In genomic region chr5:6553986-6554385, GRCh38 we compare ENCODE assay signal across 23 cellular contexts.
DNase-seq lines count a peak whose midpoint lies in the region; ATAC-seq and TF ChIP-seq lines count a peak whose summit lies in the region.
"Had no signal": no experiment of that assay in that cellular context is flagged by ENCODE, and none has a peak within 500 bp of the region (broad histone marks: within the 10 kb centered on the region; RNA-seq: fewer than 3 reads in every experiment).

No MANE protein-coding gene starts in this region.

- peak overlapping the region; percentile 47 for H3K14ac ChIP-seq in neuronal stem cell (ENCODE audit: low read length)

- H3K27me3 ChIP-seq in right atrium auricular region: no peaks in the 10 kb centered on the region
- H3K27me3 ChIP-seq in right cardiac atrium (ENCODE audit: control insufficient read depth, insufficient read depth): no peaks in the 10 kb centered on the region
- H3K27me3 ChIP-seq in neuronal stem cell (ENCODE audit: control insufficient read depth in 3 of 3, insufficient read depth in 3 of 3, low read depth in 1 of 3, low read length in 3 of 3): no peaks in the 10 kb centered on the region
- H3K27me3 ChIP-seq: BE2C; BLaER1 treated with 17β-estradiol and CSF1 and Interleukin-3, amounts not matched to agents 10 nM and 100 nM had no signal

- no peak for ATAC-seq in right cardiac atrium
- ATAC-seq in HG03280 (IDR thresholded peaks at IDR 0.05; ENCODE audit: unreplicated experiment): no peak
- no peak for ATAC-seq in T-helper 17 cell
- ATAC-seq: A549, GM23338, HCT116 had no signal

- H3K79me1 ChIP-seq in neuronal stem cell (ENCODE audit: low read depth, low read length): no peaks in the 10 kb centered on the region

- peak overlapping the region; percentile 64 for H3K18ac ChIP-seq in neuronal stem cell (ENCODE audit: low read length)

- no peak overlapping the region for H3K27ac Mint-ChIP-seq in T-helper 17 cell
- H3K27ac Mint-ChIP-seq: CD14-positive monocyte; CD4-positive, alpha-beta T cell; CD8-positive, alpha-beta memory T cell; GM23338; H9 had no signal

- H3K4me1 Mint-ChIP-seq in T-helper 17 cell: peaks cover 3% of the 10 kb centered on the region
- H3K4me1 Mint-ChIP-seq: CD14-positive monocyte; CD8-positive, alpha-beta memory T cell; GM23338; H9 had no signal

- H2BK120ac ChIP-seq in neuronal stem cell (ENCODE audit: low read depth, low read length): no peak overlapping the region

- H3K4me2 ChIP-seq in neuronal stem cell (ENCODE audit: insufficient read depth, low read length, poor library complexity, severe bottlenecking): no peak overlapping the region
- H3K4me2 ChIP-seq: A549; BLaER1 treated with 17β-estradiol and CSF1 and Interleukin-3, amounts not matched to agents 10 nM and 100 nM; GM23338 had no signal

- H3K4me1 ChIP-seq in right atrium auricular region (no peaks in the 10 kb centered on the region), right cardiac atrium (ENCODE audit: control insufficient read depth, insufficient read depth, low read length) (no peaks in the 10 kb centered on the region), neuronal stem cell (ENCODE audit: control insufficient read depth in 2 of 2, insufficient read depth in 1 of 2, low read depth in 1 of 2, low read length in 2 of 2) (no peaks in the 10 kb centered on the region)
- H3K4me1 ChIP-seq: A549; BE2C; BLaER1 treated with 17β-estradiol and CSF1 and Interleukin-3, amounts not matched to agents 10 nM and 100 nM had no signal

- no peak overlapping the region for H2BK15ac ChIP-seq in neuronal stem cell (ENCODE audit: low read length)

- no peak for TF ChIP-seq CTCF in right atrium auricular region (IDR thresholded peaks at IDR 0.05)

- H4K8ac ChIP-seq in neuronal stem cell (ENCODE audit: low read depth, low read length): no peak overlapping the region

- 80% methylated on average over 11 of the region's 11 CpGs for WGBS in right cardiac atrium
- no CpG with 5 or more reads among the region's 11 CpGs for WGBS in neuronal stem cell (ENCODE audit: extremely low coverage in 2 of 2, insufficient read length in 2 of 2, insufficient replicate concordance in 1 of 2), 2 donors

- no peaks in the 10 kb centered on the region for H3K9me3 ChIP-seq in right atrium auricular region
- H3K9me3 ChIP-seq in right cardiac atrium (ENCODE audit: control insufficient read depth, low read length): peaks cover 2% of the 10 kb centered on the region
- peaks cover under 1 to 15% of the 10 kb centered on the region in 2 donors for H3K9me3 ChIP-seq in neuronal stem cell (replicated peaks in 1 of 2; ENCODE audit: control insufficient read depth in 2 of 2, insufficient read depth in 1 of 2, low read depth in 1 of 2, low read length in 2 of 2)
- H3K9me3 ChIP-seq in T-helper 17 cell (ENCODE audit: control insufficient read depth, low read length, poor library complexity, severe bottlenecking): no peaks in the 10 kb centered on the region

- no peak overlapping the region for H2AFZ ChIP-seq in neuronal stem cell (ENCODE audit: low read length)
- H2AFZ ChIP-seq: GM23338 had no signal

- H3K23ac ChIP-seq in neuronal stem cell (ENCODE audit: low read depth, low read length, poor library complexity): no peak overlapping the region

- H3K36me3 ChIP-seq in right atrium auricular region (no peaks in the 10 kb centered on the region), neuronal stem cell (replicated peaks in 1 of 2; ENCODE audit: control insufficient read depth in 2 of 2, insufficient read depth in 2 of 2, low read length in 2 of 2) (no peaks in the 10 kb centered on the region)
- H3K36me3 ChIP-seq: BE2C; BLaER1 treated with 17β-estradiol and CSF1 and Interleukin-3, amounts not matched to agents 10 nM and 100 nM had no signal

- intact Hi-C loops in right cardiac atrium (cut with DNase I): no loop called here

- H3K4me3 Mint-ChIP-seq in T-helper 17 cell: no peak overlapping the region
- H3K4me3 Mint-ChIP-seq: CD14-positive monocyte; CD4-positive, alpha-beta T cell; CD8-positive, alpha-beta memory T cell; GM23338; H9 had no signal

- H3K27me3 Mint-ChIP-seq in T-helper 17 cell: peaks cover 61% of the 10 kb centered on the region

- no peak overlapping the region for H2BK12ac ChIP-seq in neuronal stem cell (ENCODE audit: low read length)

- no peak overlapping the region for H3K4ac ChIP-seq in neuronal stem cell (ENCODE audit: low read length)

- no peak overlapping the region for H3K9ac ChIP-seq in neuronal stem cell (ENCODE audit: low read depth, low read length, poor library complexity)
- H3K9ac ChIP-seq: BLaER1 treated with 17β-estradiol and CSF1 and Interleukin-3, amounts not matched to agents 10 nM and 100 nM had no signal

- H4K91ac ChIP-seq in neuronal stem cell (ENCODE audit: low read depth, low read length, poor library complexity): no peak overlapping the region

- H2BK5ac ChIP-seq in neuronal stem cell (ENCODE audit: low read length): no peak overlapping the region

- no peak overlapping the region for H3K4me3 ChIP-seq in right atrium auricular region
- no peak overlapping the region for H3K4me3 ChIP-seq in right cardiac atrium (ENCODE audit: low read length)
- H3K4me3 ChIP-seq in neuronal stem cell (ENCODE audit: low read length in 2 of 2): no peak overlapping the region
- H3K4me3 ChIP-seq: A549; BLaER1 treated with 17β-estradiol and CSF1 and Interleukin-3, amounts not matched to agents 10 nM and 100 nM; GM23338 had no signal

- H3K27ac ChIP-seq in right atrium auricular region (no peak overlapping the region), right cardiac atrium (ENCODE audit: low read length) (no peak overlapping the region), neuronal stem cell (replicated peaks; ENCODE audit: low read length) (no peak overlapping the region)
- H3K27ac ChIP-seq: A549; BLaER1 treated with 17β-estradiol and CSF1 and Interleukin-3, amounts not matched to agents 10 nM and 100 nM had no signal

- H3K36me3 Mint-ChIP-seq in T-helper 17 cell (ENCODE audit: low read depth): no peaks in the 10 kb centered on the region
- H3K36me3 Mint-ChIP-seq: CD14-positive monocyte; CD8-positive, alpha-beta memory T cell had no signal

- DNase-seq in right atrium auricular region (ENCODE audit: low spot score) (peak; percentile 32), right cardiac atrium (no peak), islet precursor cell (peak; percentile 34), neuronal stem cell (ENCODE audit: low spot score) (no peak), T-helper 17 cell (no peak)
- DNase-seq in activated CD4-positive, alpha-beta T cell treated with anti-CD3 and anti-CD28 coated beads for 1 hour: no peak
- DNase-seq: 8988T; ACHN; AML-193; BE2C; CD4-positive, alpha-beta T cell; CD8-positive, alpha-beta memory T cell; DMS 273 treated with DMSO at 0.1 percent for 48 hours; DMS79; EL; GDM1; H9 had no signal

- no peak overlapping the region for H2AK5ac ChIP-seq in neuronal stem cell (ENCODE audit: low read depth, low read length)

Comparison
In these comparisons a context has a peak if more than half of its experiments do, and no peak if none do; other contexts are left out.
1. DNase-seq: peak in right atrium auricular region (single experiment) and islet precursor cell (single experiment); none in right cardiac atrium (0 of 3), neuronal stem cell (single experiment), T-helper 17 cell (0 of 3) and activated CD4-positive, alpha-beta T cell treated with anti-CD3 and anti-CD28 coated beads for 1 hour (single experiment).